In genomic region chr7:44184221-44184873, GRCh38 we compare ENCODE assay signal across 1 cellular context.
TF ChIP-seq lines count a peak whose summit lies in the region.

No MANE protein-coding gene starts in this region.

TF ChIP-seq in HEK293, 187 proteins besides CTCF, POLR2A, EP300 and RAD21 (continued from another document):
- TF ChIP-seq ZBTB26 (tag by site-specific recombination; optimal IDR thresholded peaks at IDR 0.05) (no peak), ZNF449 (tag by site-specific recombination; IDR thresholded peaks at IDR 0.05) (no peak), SCRT1 (tag by site-specific recombination; IDR thresholded peaks at IDR 0.05; ENCODE audit: borderline replicate concordance) (peak; percentile 50; the same call in 1 of the 2 replicates), TSHZ1 (tag by site-specific recombination; IDR thresholded peaks at IDR 0.05; ENCODE audit: borderline replicate concordance) (no peak)
